Comparison of ENCODE assay signal across 8 cellular contexts in the genomic region with DNA sequence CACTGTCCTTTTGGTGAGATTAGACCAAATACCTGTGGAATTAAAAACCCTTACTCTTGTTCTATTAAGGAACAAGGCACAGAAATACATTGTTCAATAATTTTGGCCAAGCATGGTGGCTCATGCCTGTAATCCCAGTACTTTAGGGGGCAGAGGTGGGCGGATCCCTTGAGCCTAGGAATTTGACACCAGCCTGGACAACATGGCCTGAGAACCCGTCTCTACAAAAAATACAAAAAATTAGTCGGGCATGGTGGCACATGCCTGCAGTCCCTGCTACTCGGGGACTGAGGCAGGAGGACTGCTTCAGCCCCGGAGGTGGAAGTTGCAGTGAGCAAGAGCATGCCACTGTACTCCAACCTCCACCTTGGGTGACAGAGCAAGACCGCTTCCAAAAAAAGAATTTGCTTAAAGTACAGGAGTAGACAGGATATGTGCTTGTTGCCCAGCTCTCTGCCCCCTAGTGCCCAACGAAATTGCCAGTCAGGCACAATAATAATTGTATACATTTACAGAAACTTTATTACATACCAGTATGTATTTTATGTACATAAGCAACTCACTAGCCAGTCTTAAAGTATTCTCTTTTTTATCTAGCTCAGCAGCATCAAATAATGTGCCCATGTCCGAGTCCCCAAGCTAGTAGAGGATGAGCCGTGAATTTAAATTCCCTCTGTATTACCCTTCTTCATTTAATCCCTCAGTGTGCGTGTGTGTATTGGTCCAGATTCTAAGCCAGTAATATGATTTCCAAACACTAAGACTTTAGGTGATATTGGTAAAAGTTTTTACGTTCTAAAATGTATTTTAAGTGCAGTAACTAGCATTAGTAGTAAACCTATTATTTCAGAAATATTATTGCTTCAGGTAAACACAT. TPM values are rescaled to one million over a fixed set of nuclear protein-coding genes. Genes with fewer than 3 reads are reported as not detected.
A peak's percentile ranks its signal among the peaks of the same experiment; 100 is the strongest.
DNase-seq lines count a peak whose midpoint lies in the region; ATAC-seq, FAIRE-seq and TF ChIP-seq lines count a peak whose summit lies in the region.

No MANE protein-coding gene starts in this region.

- POLR2A ChIA-PET in K562 (lab: Yijun Ruan, JAX) (interaction anchor here (0.7 to 1.6 kb wide), 4 partner anchors 9 to 408 kb away, joined by 3 to 5 read pairs (median 4); a partner anchor contains a TSS), HepG2 (lab: Yijun Ruan, JAX) (interaction anchor here (1.1 to 3.2 kb wide), 8 partner anchors 9 to 187 kb away, joined by 3 to 23 read pairs (median 4); a partner anchor contains a TSS)

- H4K20me1 ChIP-seq in K562 (replicated peaks; ENCODE audit: control insufficient read depth, insufficient read depth, low read length) (no peaks in the 10 kb centered on the region), HepG2 (ENCODE audit: insufficient read depth, low read length) (peaks cover 19% of the 10 kb centered on the region)

- H3K4me1 ChIP-seq in K562 (replicated peaks in 1 of 2; ENCODE audit: control insufficient read depth in 2 of 2, insufficient read depth in 2 of 2, low read length in 2 of 2) (peaks cover 30 to 40% of the 10 kb centered on the region in 2 experiments), HepG2 (ENCODE audit: insufficient read depth, low read length) (peaks cover 33% of the 10 kb centered on the region)

- WGBS in K562 (ENCODE audit: insufficient coverage, low coverage, missing lambda C conversion rate) = 7% methylated on average over 11 of the region's 11 CpGs
- 60% methylated on average over 11 of the region's 11 CpGs for WGBS in HepG2 (ENCODE audit: low lambda C conversion rate)

- ATAC-seq in K562 (no peak), HepG2 (no peak), GM18868 (IDR thresholded peaks at IDR 0.05; ENCODE audit: unreplicated experiment) (no peak), HG02852 (IDR thresholded peaks at IDR 0.05; ENCODE audit: unreplicated experiment) (no peak)

- H3K27me3 ChIP-seq in GM06990 (replicated peaks; ENCODE audit: control insufficient read depth, insufficient read depth, low read length) (no peaks in the 10 kb centered on the region), K562 (ENCODE audit: control insufficient read depth in 2 of 2, insufficient read depth in 2 of 2, low read length in 2 of 2) (no peaks in the 10 kb centered on the region), HepG2 (ENCODE audit: control insufficient read depth in 1 of 2, insufficient read depth in 2 of 2, low read length in 2 of 2) (no peaks in the 10 kb centered on the region; a peak in 1 of 5 replicates)

- peaks cover 19% of the 10 kb centered on the region for H3K4me1 Mint-ChIP-seq in type B pancreatic cell (ENCODE audit: unreplicated experiment)

- DNase-seq in GM06990 (ENCODE audit: extremely low read depth, insufficient read length) = no peak
- peak; percentile 36 for DNase-seq in NB4 (ENCODE audit: low read depth)
- DNase-seq in K562 (ENCODE audit: extremely low read depth in 1 of 4, low spot score in 3 of 4) = no peak
- DNase-seq in HepG2 (ENCODE audit: low spot score) = peak; percentile 19
- no peak for DNase-seq in type B pancreatic cell (ENCODE audit: extremely low spot score, unreplicated experiment)
- DNase-seq in midbrain (lab: John Stamatoyannopoulos, UW) = no peak

- BruUV-seq in K562 (replicated peaks; lab: Mats Ljungman, UMichigan) = no TSS peak
- no TSS peak for BruUV-seq in HepG2 (replicated peaks; lab: Mats Ljungman, UMichigan)

- H3K9me3 ChIP-seq in K562 (replicated peaks; ENCODE audit: control insufficient read depth, insufficient read depth, low read depth, low read length) (peaks cover 4% of the 10 kb centered on the region; the same call in 1 of the 2 replicates), HepG2 (ENCODE audit: low read length) (no peaks in the 10 kb centered on the region)

- H3K9ac ChIP-seq in K562 (ENCODE audit: insufficient read depth in 1 of 2, low read depth in 2 of 2, low read length in 2 of 2) = peak overlapping the region; percentile 87 to 99
- H3K9ac ChIP-seq in HepG2 (ENCODE audit: insufficient read depth, low read depth, low read length) = peak overlapping the region; percentile 93

- no peaks in the 10 kb centered on the region for H3K9me1 ChIP-seq in K562 (ENCODE audit: control insufficient read depth, insufficient read depth, low read length)

- FAIRE-seq in K562 (lab: Jason Lieb, UNC) (no peak), HepG2 (lab: Jason Lieb, UNC) (no peak)

- intact Hi-C loops in K562 (cut with micrococcal nuclease) = loop anchor here (5.0 kb wide), 3 partner anchors 37 to 67 kb away; a partner anchor contains a TSS
- intact Hi-C loops in HepG2 (cut with micrococcal nuclease; ENCODE audit: unreplicated experiment) = loop anchor here (1.0 to 2.0 kb wide), 2 partner anchors 65 to 187 kb away; no protein-coding TSS in a partner anchor

- H3K9me3 Mint-ChIP-seq in type B pancreatic cell = no peaks in the 10 kb centered on the region

- H3K79me2 ChIP-seq in K562 (ENCODE audit: control insufficient read depth, insufficient read depth, low read length) = peaks cover 49% of the 10 kb centered on the region
- H3K79me2 ChIP-seq in HepG2 (ENCODE audit: insufficient read depth, low read length) = peaks cover 28% of the 10 kb centered on the region

- TF ChIP-seq EP300 in K562 (IDR thresholded peaks at IDR 0.05; ENCODE audit: low read length) (no peak), HepG2 (IDR thresholded peaks at IDR 0.05; ENCODE audit: low read depth in 2 of 2, low read length in 2 of 2) (no peak), HepG2 (CRISPR knock-in tag; IDR thresholded peaks at IDR 0.05; ENCODE audit: borderline replicate concordance) (no peak)

- peaks cover 11% of the 10 kb centered on the region for H3K36me3 Mint-ChIP-seq in type B pancreatic cell

- in situ Hi-C loops in K562 (cut with MboI) (no loop called here), HepG2 (cut with HindIII; ENCODE audit: extremely low pct_ligation_motif_present, low pct_unique_long_range_greater_than_20kb) (no loop called here)

- peak overlapping the region; percentile 97 for H3K4me3 Mint-ChIP-seq in type B pancreatic cell

- H3K27me3 Mint-ChIP-seq in type B pancreatic cell = no peaks in the 10 kb centered on the region

- TF ChIP-seq RAD21 in K562 (CRISPR knock-in tag; conservative IDR thresholded peaks at IDR 0.05 in 1 of 2, IDR thresholded peaks at IDR 0.05 in 1 of 2) (no peak; a peak in 2 of 4 replicates), HepG2 (CRISPR knock-in tag; IDR thresholded peaks at IDR 0.05) (no peak)

- peak; percentile 60 for TF ChIP-seq CTCF in GM06990 (IDR thresholded peaks at IDR 0.05; ENCODE audit: insufficient read depth, low read length, poor library complexity, severe bottlenecking)
- peak; percentile 26 for TF ChIP-seq CTCF in NB4 (IDR thresholded peaks at IDR 0.05; ENCODE audit: low read depth, low read length)
- peak in 2 of 3 experiments; percentile 23 to 35; a peak in 2 of 6 replicates for TF ChIP-seq CTCF in K562 (IDR thresholded peaks at IDR 0.05 in 2 of 3, conservative IDR thresholded peaks at IDR 0.05 in 1 of 3; ENCODE audit: insufficient read depth in 2 of 3, low read depth in 1 of 3, low read length in 3 of 3)
- peak; percentile 63 for TF ChIP-seq CTCF in HepG2 (CRISPR knock-in tag; IDR thresholded peaks at IDR 0.05)
- peak; percentile 54 for TF ChIP-seq CTCF in type B pancreatic cell (conservative IDR thresholded peaks at IDR 0.05)

- peak overlapping the region; percentile 98 for H3K27ac Mint-ChIP-seq in type B pancreatic cell

- H3K4me2 ChIP-seq in K562 (ENCODE audit: insufficient read depth, low read length) = peak overlapping the region; percentile 93
- H3K4me2 ChIP-seq in HepG2 (ENCODE audit: low read depth, low read length) = peak overlapping the region; percentile 91

- H3K27ac ChIP-seq in K562 (ENCODE audit: extremely low read depth, low read depth, low read length) (peak overlapping the region; percentile 76), HepG2 (ENCODE audit: extremely low read length, insufficient read depth, low read length) (peak overlapping the region; percentile 48)

- TF ChIP-seq POLR2A in NB4 (IDR thresholded peaks at IDR 0.05; ENCODE audit: extremely low read depth, insufficient read length) = no peak
- no peak for TF ChIP-seq POLR2A in K562 (conservative IDR thresholded peaks at IDR 0.05)
- TF ChIP-seq POLR2A in HepG2 (IDR thresholded peaks at IDR 0.05; ENCODE audit: insufficient read depth in 1 of 2, low read depth in 2 of 2, low read length in 2 of 2) = no peak

- CTCF ChIA-PET in K562 (lab: Yijun Ruan, JAX; ENCODE audit: low intra/inter-chr PET ratio) = interaction anchor here (1.0 kb wide), 1 partner anchor 34 kb away, joined by 3 read pairs; no protein-coding TSS in a partner anchor
- CTCF ChIA-PET in HepG2 (lab: Yijun Ruan, JAX; ENCODE audit: low intra/inter-chr PET ratio, low total read pairs) = no interaction called here

- H3K36me3 ChIP-seq in GM06990 (ENCODE audit: control insufficient read depth, insufficient read depth, low read length) (peaks cover 2% of the 10 kb centered on the region), K562 (ENCODE audit: control insufficient read depth, insufficient read depth, low read length) (peaks cover 56% of the 10 kb centered on the region), HepG2 (replicated peaks in 1 of 2; ENCODE audit: control insufficient read depth in 1 of 2, insufficient read depth in 2 of 2, low read length in 2 of 2) (peaks cover 17 to 36% of the 10 kb centered on the region in 2 experiments)

- H2AFZ ChIP-seq in K562 (ENCODE audit: low read depth, low read length) (no peak overlapping the region), HepG2 (ENCODE audit: low read length) (no peak overlapping the region)

- H3K4me3 ChIP-seq in GM06990 (replicated peaks; ENCODE audit: low read depth, low read length) (peak overlapping the region; percentile 98), NB4 (ENCODE audit: low read depth, low read length) (peak overlapping the region; percentile 91), K562 (peak overlapping the region; percentile 96), HepG2 (replicated peaks in 1 of 3; ENCODE audit: insufficient read depth in 1 of 3, low read depth in 2 of 3, low read length in 3 of 3) (peak overlapping the region; percentile 82 to 99 (median 97))

RNA-seq across cellular contexts. Expression of a gene that starts 1.4 kb away (rescaled TPM):
- 40.9 and 98.8 TPM in 2 replicates for total RNA-seq in K562 (2011; cell fraction: chromatin; rRNA removed; ENCODE audit: low replicate concordance)
- total RNA-seq in K562 (2011; cell fraction: nucleolus; rRNA removed) = 43.0 and 43.4 TPM in 2 replicates
- 37.9 and 44.9 TPM in 2 replicates for total RNA-seq in K562 (2011; cell fraction: nucleoplasm; rRNA removed)
- total RNA-seq in K562 (2014; rRNA removed) = 64.0 and 89.4 TPM in 2 replicates
- 77.5 and 94.0 TPM in 2 replicates for total RNA-seq in K562 (2014; rRNA removed; fragmentation: Illumina TruSeq; extraction: Trizol)
- 92.6 and 101 TPM in 2 replicates for total RNA-seq in K562 (2015; rRNA removed; fragmentation: Illumina TruSeq; extraction: Trizol)
- 53.6 and 56.8 TPM in 2 replicates for total RNA-seq in K562 (2021)
- 42.2 and 42.7 TPM in 2 replicates for polyA plus RNA-seq in K562 (2011; rRNA removed)
- 55.6 and 89.3 TPM in 2 replicates for polyA plus RNA-seq in K562 (2011; cell fraction: cytosol; rRNA removed)
- polyA plus RNA-seq in K562 (2011; cell fraction: nucleus; rRNA removed) = 31.3 and 35.5 TPM in 2 replicates
- 31.6 and 37.8 TPM in 2 replicates for polyA plus RNA-seq in K562 (2012)
- 54.0 and 57.4 TPM in 2 replicates for polyA plus RNA-seq in K562 (2014; fragmentation: Illumina TruSeq; extraction: Trizol)
- polyA plus RNA-seq in K562 (2014; fragmentation: Nextera tagmentation; extraction: Ambion mirVana) = 10 to 100 TPM; 37.8 to 41.0 TPM
- 53.3 and 54.8 TPM in 2 replicates for polyA plus RNA-seq in K562 (2014; rRNA removed)
- polyA minus RNA-seq in K562 (2011; rRNA and poly(A)+ RNA removed) = 85.1 and 110 TPM in 2 replicates
- 48.6 and 51.1 TPM in 2 replicates for polyA minus RNA-seq in K562 (2011; cell fraction: cytosol; rRNA and poly(A)+ RNA removed)
- 82.7 and 131 TPM in 2 replicates for polyA minus RNA-seq in K562 (2011; cell fraction: nucleus; rRNA and poly(A)+ RNA removed)
- 69.1 and 102 TPM in 2 replicates for total RNA-seq in HepG2 (2016; rRNA removed; fragmentation: Illumina TruSeq; extraction: Trizol)
- total RNA-seq in HepG2 (2016; cell fraction: cytosol; rRNA removed; fragmentation: Illumina TruSeq; extraction: Trizol; ENCODE audit: low read depth) = 4.6 and 6.7 TPM in 2 replicates
- total RNA-seq in HepG2 (2016; cell fraction: insoluble cytoplasmic fraction; rRNA removed; fragmentation: Illumina TruSeq; extraction: Trizol) = 71.0 and 103 TPM in 2 replicates
- total RNA-seq in HepG2 (2016; cell fraction: membrane; rRNA removed; fragmentation: Illumina TruSeq; extraction: Trizol) = 19.1 and 23.2 TPM in 2 replicates
- total RNA-seq in HepG2 (2016; cell fraction: nucleus; rRNA removed; fragmentation: Illumina TruSeq; extraction: Trizol) = 67.8 and 71.7 TPM in 2 replicates
- polyA plus RNA-seq in HepG2 (2011; rRNA removed) = 20.8 and 22.7 TPM in 2 replicates
- 23.4 and 44.4 TPM in 2 replicates for polyA plus RNA-seq in HepG2 (2011; cell fraction: cytosol; rRNA removed)
- 80.0 and 102 TPM in 2 replicates for polyA plus RNA-seq in HepG2 (2011; cell fraction: nucleus; rRNA removed)
- polyA plus RNA-seq in HepG2 (2012) = 29.3 and 38.3 TPM in 2 replicates
- polyA plus RNA-seq in HepG2 (2016; cell fraction: cytosol; fragmentation: Illumina TruSeq; extraction: Trizol; ENCODE audit: low read depth) = 1.6 and 2.0 TPM in 2 replicates
- 67.9 and 69.4 TPM in 2 replicates for polyA plus RNA-seq in HepG2 (2016; cell fraction: insoluble cytoplasmic fraction; fragmentation: Illumina TruSeq; extraction: Trizol; ENCODE audit: low read depth)
- 6.6 and 7.6 TPM in 2 replicates for polyA plus RNA-seq in HepG2 (2016; cell fraction: membrane; fragmentation: Illumina TruSeq; extraction: Trizol; ENCODE audit: low read depth)
- 48.7 and 49.4 TPM in 2 replicates for polyA plus RNA-seq in HepG2 (2016; cell fraction: nucleus; fragmentation: Illumina TruSeq; extraction: Trizol; ENCODE audit: insufficient read depth, low read depth)
- 22.2 and 83.8 TPM in 2 replicates for polyA minus RNA-seq in HepG2 (2011; rRNA and poly(A)+ RNA removed; ENCODE audit: low replicate concordance)
- 34.7 and 43.5 TPM in 2 replicates for polyA minus RNA-seq in HepG2 (2011; cell fraction: cytosol; rRNA and poly(A)+ RNA removed)
- 128 and 146 TPM in 2 replicates for polyA minus RNA-seq in HepG2 (2011; cell fraction: nucleus; rRNA and poly(A)+ RNA removed)
- 38.5 and 39.0 TPM in 2 replicates for total RNA-seq in type B pancreatic cell (ENCODE audit: low replicate concordance)

RNA-seq across cellular contexts. Expression of a gene that starts 23.6 kb away (rescaled TPM):
- 33.7 and 78.4 TPM in 2 replicates for total RNA-seq in K562 (2011; cell fraction: chromatin; rRNA removed; ENCODE audit: low replicate concordance)
- 21.3 and 38.4 TPM in 2 replicates for total RNA-seq in K562 (2011; cell fraction: nucleolus; rRNA removed)
- 43.1 and 57.8 TPM in 2 replicates for total RNA-seq in K562 (2011; cell fraction: nucleoplasm; rRNA removed)
- total RNA-seq in K562 (2014; rRNA removed) (97.2 and 112 TPM in 2 replicates), K562 (2014; rRNA removed; fragmentation: Illumina TruSeq; extraction: Trizol) (182 and 199 TPM in 2 replicates), K562 (2015; rRNA removed; fragmentation: Illumina TruSeq; extraction: Trizol) (392 and 420 TPM in 2 replicates), K562 (2021) (128 and 134 TPM in 2 replicates), HepG2 (2016; rRNA removed; fragmentation: Illumina TruSeq; extraction: Trizol) (108 and 125 TPM in 2 replicates), type B pancreatic cell (ENCODE audit: low replicate concordance) (22.6 and 51.2 TPM in 2 replicates)
- polyA plus RNA-seq in K562 (2011; rRNA removed) (146 and 714 TPM in 2 replicates), K562 (2014; fragmentation: Illumina TruSeq; extraction: Trizol) (167 and 204 TPM in 2 replicates), K562 (2014; fragmentation: Nextera tagmentation; extraction: Ambion mirVana) (100 to 1,000 TPM; 198 to 259 TPM), K562 (2014; rRNA removed) (144 and 177 TPM in 2 replicates), HepG2 (2011; rRNA removed) (74.0 and 84.3 TPM in 2 replicates)
- polyA plus RNA-seq in K562 (2011; cell fraction: cytosol; rRNA removed) = 70.4 and 575 TPM in 2 replicates
- polyA plus RNA-seq in K562 (2011; cell fraction: nucleus; rRNA removed) = 74.5 and 364 TPM in 2 replicates
- polyA plus RNA-seq in K562 (2012) = 318 and 712 TPM in 2 replicates
- 85.9 and 521 TPM in 2 replicates for polyA minus RNA-seq in K562 (2011; rRNA and poly(A)+ RNA removed)
- polyA minus RNA-seq in K562 (2011; cell fraction: cytosol; rRNA and poly(A)+ RNA removed) = 40.1 and 172 TPM in 2 replicates
- 35.1 and 255 TPM in 2 replicates for polyA minus RNA-seq in K562 (2011; cell fraction: nucleus; rRNA and poly(A)+ RNA removed)
- 16.9 and 17.5 TPM in 2 replicates for total RNA-seq in HepG2 (2016; cell fraction: cytosol; rRNA removed; fragmentation: Illumina TruSeq; extraction: Trizol; ENCODE audit: low read depth)
- 103 and 128 TPM in 2 replicates for total RNA-seq in HepG2 (2016; cell fraction: insoluble cytoplasmic fraction; rRNA removed; fragmentation: Illumina TruSeq; extraction: Trizol)
- 55.2 and 56.2 TPM in 2 replicates for total RNA-seq in HepG2 (2016; cell fraction: membrane; rRNA removed; fragmentation: Illumina TruSeq; extraction: Trizol)
- total RNA-seq in HepG2 (2016; cell fraction: nucleus; rRNA removed; fragmentation: Illumina TruSeq; extraction: Trizol) = 194 and 207 TPM in 2 replicates
- 50.4 and 63.7 TPM in 2 replicates for polyA plus RNA-seq in HepG2 (2011; cell fraction: cytosol; rRNA removed)
- polyA plus RNA-seq in HepG2 (2011; cell fraction: nucleus; rRNA removed) = 123 and 153 TPM in 2 replicates
- 99.7 and 110 TPM in 2 replicates for polyA plus RNA-seq in HepG2 (2012)
- 14.1 and 15.2 TPM in 2 replicates for polyA plus RNA-seq in HepG2 (2016; cell fraction: cytosol; fragmentation: Illumina TruSeq; extraction: Trizol; ENCODE audit: low read depth)
- 156 and 162 TPM in 2 replicates for polyA plus RNA-seq in HepG2 (2016; cell fraction: insoluble cytoplasmic fraction; fragmentation: Illumina TruSeq; extraction: Trizol; ENCODE audit: low read depth)
- polyA plus RNA-seq in HepG2 (2016; cell fraction: membrane; fragmentation: Illumina TruSeq; extraction: Trizol; ENCODE audit: low read depth) = 43.7 and 47.6 TPM in 2 replicates
- 215 and 247 TPM in 2 replicates for polyA plus RNA-seq in HepG2 (2016; cell fraction: nucleus; fragmentation: Illumina TruSeq; extraction: Trizol; ENCODE audit: insufficient read depth, low read depth)
- 0.82 and 141 TPM in 2 replicates for polyA minus RNA-seq in HepG2 (2011; rRNA and poly(A)+ RNA removed; ENCODE audit: low replicate concordance)
- 18.3 and 32.4 TPM in 2 replicates for polyA minus RNA-seq in HepG2 (2011; cell fraction: cytosol; rRNA and poly(A)+ RNA removed)
- 204 and 288 TPM in 2 replicates for polyA minus RNA-seq in HepG2 (2011; cell fraction: nucleus; rRNA and poly(A)+ RNA removed)

RNA-seq across cellular contexts. Expression of a gene that starts 42.8 kb away (rescaled TPM):
- total RNA-seq in K562 (2011; cell fraction: chromatin; rRNA removed; ENCODE audit: low replicate concordance) = 0.49 and 0.53 TPM in 2 replicates
- 0.39 TPM in 1 of 2 replicates, not detected in the other for total RNA-seq in K562 (2011; cell fraction: nucleolus; rRNA removed)
- total RNA-seq in K562 (2011; cell fraction: nucleoplasm; rRNA removed) = 0.22 and 0.38 TPM in 2 replicates
- total RNA-seq in K562 (2014; rRNA removed) (0.09 and 0.37 TPM in 2 replicates), K562 (2014; rRNA removed; fragmentation: Illumina TruSeq; extraction: Trizol) (0.25 and 0.29 TPM in 2 replicates), K562 (2015; rRNA removed; fragmentation: Illumina TruSeq; extraction: Trizol) (0.18 TPM in 1 of 2 replicates, not detected in the other), K562 (2021) (0.20 and 0.24 TPM in 2 replicates), HepG2 (2016; rRNA removed; fragmentation: Illumina TruSeq; extraction: Trizol) (0.71 and 1.1 TPM in 2 replicates), type B pancreatic cell (ENCODE audit: low replicate concordance) (0.36 TPM in 1 of 2 replicates, not detected in the other)
- polyA plus RNA-seq in K562 (2011; rRNA removed) (0.50 and 1.9 TPM in 2 replicates), K562 (2014; fragmentation: Illumina TruSeq; extraction: Trizol) (0.15 and 0.28 TPM in 2 replicates), K562 (2014; fragmentation: Nextera tagmentation; extraction: Ambion mirVana) (under 1 TPM; 0.08 to 0.23 TPM), K562 (2014; rRNA removed) (0.11 and 0.16 TPM in 2 replicates), HepG2 (2011; rRNA removed) (0.73 and 0.77 TPM in 2 replicates)
- 1.1 and 2.1 TPM in 2 replicates for polyA plus RNA-seq in K562 (2011; cell fraction: cytosol; rRNA removed)
- 0.68 and 1.9 TPM in 2 replicates for polyA plus RNA-seq in K562 (2011; cell fraction: nucleus; rRNA removed)
- polyA plus RNA-seq in K562 (2012) = 0.22 and 2.0 TPM in 2 replicates
- polyA minus RNA-seq in K562 (2011; rRNA and poly(A)+ RNA removed) = 0.70 and 0.99 TPM in 2 replicates
- polyA minus RNA-seq in K562 (2011; cell fraction: cytosol; rRNA and poly(A)+ RNA removed) = not detected in 2 replicates
- polyA minus RNA-seq in K562 (2011; cell fraction: nucleus; rRNA and poly(A)+ RNA removed) = 0.67 TPM in 1 of 2 replicates, not detected in the other
- total RNA-seq in HepG2 (2016; cell fraction: cytosol; rRNA removed; fragmentation: Illumina TruSeq; extraction: Trizol; ENCODE audit: low read depth) = 0.26 and 0.91 TPM in 2 replicates
- total RNA-seq in HepG2 (2016; cell fraction: insoluble cytoplasmic fraction; rRNA removed; fragmentation: Illumina TruSeq; extraction: Trizol) = 0.80 and 0.82 TPM in 2 replicates
- total RNA-seq in HepG2 (2016; cell fraction: membrane; rRNA removed; fragmentation: Illumina TruSeq; extraction: Trizol) = 0.69 and 0.80 TPM in 2 replicates
- total RNA-seq in HepG2 (2016; cell fraction: nucleus; rRNA removed; fragmentation: Illumina TruSeq; extraction: Trizol) = 1.1 and 1.6 TPM in 2 replicates
- 0.44 and 0.97 TPM in 2 replicates for polyA plus RNA-seq in HepG2 (2011; cell fraction: cytosol; rRNA removed)
- 0.40 and 1.1 TPM in 2 replicates for polyA plus RNA-seq in HepG2 (2011; cell fraction: nucleus; rRNA removed)
- 0.68 and 0.71 TPM in 2 replicates for polyA plus RNA-seq in HepG2 (2012)
- polyA plus RNA-seq in HepG2 (2016; cell fraction: cytosol; fragmentation: Illumina TruSeq; extraction: Trizol; ENCODE audit: low read depth) = 0.17 and 0.42 TPM in 2 replicates
- 0.75 and 0.91 TPM in 2 replicates for polyA plus RNA-seq in HepG2 (2016; cell fraction: insoluble cytoplasmic fraction; fragmentation: Illumina TruSeq; extraction: Trizol; ENCODE audit: low read depth)
- 0.35 and 0.45 TPM in 2 replicates for polyA plus RNA-seq in HepG2 (2016; cell fraction: membrane; fragmentation: Illumina TruSeq; extraction: Trizol; ENCODE audit: low read depth)
- polyA plus RNA-seq in HepG2 (2016; cell fraction: nucleus; fragmentation: Illumina TruSeq; extraction: Trizol; ENCODE audit: insufficient read depth, low read depth) = 0.93 and 1.4 TPM in 2 replicates
- 0.84 TPM in 1 of 2 replicates, not detected in the other for polyA minus RNA-seq in HepG2 (2011; rRNA and poly(A)+ RNA removed; ENCODE audit: low replicate concordance)
- 0.30 TPM in 1 of 2 replicates, not detected in the other for polyA minus RNA-seq in HepG2 (2011; cell fraction: cytosol; rRNA and poly(A)+ RNA removed)
- 0.77 and 0.87 TPM in 2 replicates for polyA minus RNA-seq in HepG2 (2011; cell fraction: nucleus; rRNA and poly(A)+ RNA removed)

Comparison
In these comparisons a context has a peak if more than half of its experiments do, and no peak if none do; other contexts are left out.
1. DNase-seq: peak in NB4 (single experiment) and HepG2 (single experiment); none in GM06990 (single experiment), K562 (0 of 4), type B pancreatic cell (single experiment) and midbrain (single experiment).
2. Peak in every context shown above with its lines, with median percentiles within 50 percentile points of each other: H3K4me3 ChIP-seq and CTCF ChIP-seq.